ENCODE assay signal across 13 cellular contexts in the genomic region with DNA sequence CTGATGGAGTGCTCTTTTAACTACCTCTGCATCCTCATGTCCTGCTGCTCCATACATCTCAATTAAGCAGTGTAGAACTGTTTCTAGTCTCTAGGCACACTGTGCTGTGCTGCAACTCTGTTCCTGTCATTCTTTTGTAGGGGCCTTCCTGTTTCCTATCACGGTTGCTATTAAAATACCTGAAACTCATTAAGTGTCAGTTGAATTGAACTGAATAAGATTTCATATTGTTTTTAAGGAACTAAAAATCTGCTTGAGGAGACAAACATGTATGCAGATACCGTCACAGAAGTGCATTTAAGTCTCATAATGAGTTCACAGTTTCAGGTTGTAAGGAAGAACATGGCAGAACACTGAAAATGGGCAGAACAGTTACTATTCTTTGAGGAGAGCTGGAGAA.
DNase-seq lines count a peak whose midpoint lies in the region; ATAC-seq, FAIRE-seq and TF ChIP-seq lines count a peak whose summit lies in the region.
"Had no signal": no experiment of that assay in that cellular context is flagged by ENCODE, and none has a peak within 500 bp of the region (broad histone marks: within the 10 kb centered on the region; RNA-seq: fewer than 3 reads in every experiment).

No MANE protein-coding gene starts in this region.

- H3K27ac Mint-ChIP-seq in neural progenitor cell (no peak overlapping the region), Caco-2 (ENCODE audit: unreplicated experiment) (no peak overlapping the region)
- no peak overlapping the region for H3K27ac Mint-ChIP-seq in T-helper 2 cell treated with Interferon-gamma antibody and Interleukin-4, amounts not matched to agents 5 μg/mL and 100 μg/mL, for 36 hours
- H3K27ac Mint-ChIP-seq: nephron progenitor cell had no signal

- no peak overlapping the region for H3K9ac ChIP-seq in neural progenitor cell
- H3K9ac ChIP-seq in Karpas-422 (ENCODE audit: low read length) = no peak overlapping the region
- H3K9ac ChIP-seq: BLaER1 had no signal

- H3K9me3 Mint-ChIP-seq in neural progenitor cell (no peaks in the 10 kb centered on the region), Caco-2 (ENCODE audit: unreplicated experiment) (no peaks in the 10 kb centered on the region)
- no peaks in the 10 kb centered on the region for H3K9me3 Mint-ChIP-seq in T-helper 2 cell treated with Interferon-gamma antibody and Interleukin-4, amounts not matched to agents 5 μg/mL and 100 μg/mL, for 36 hours
- H3K9me3 Mint-ChIP-seq: nephron progenitor cell had no signal

- H3K27me3 ChIP-seq in neural progenitor cell (no peaks in the 10 kb centered on the region), pancreas (no peaks in the 10 kb centered on the region), Karpas-422 (ENCODE audit: low read length) (no peaks in the 10 kb centered on the region), Caco-2 (replicated peaks; ENCODE audit: control insufficient read depth, insufficient read depth, low read length) (no peaks in the 10 kb centered on the region)
- H3K27me3 ChIP-seq: BLaER1, hepatocyte had no signal

- CTCF ChIA-PET in Caco-2 (lab: Charles Lee) = no interaction called here

- BruUV-seq in Caco-2 (replicated peaks; lab: Mats Ljungman, UMichigan) = no TSS peak

- no peak overlapping the region for H3K4me3 Mint-ChIP-seq in neural progenitor cell
- no peak overlapping the region for H3K4me3 Mint-ChIP-seq in T-helper 2 cell treated with Interferon-gamma antibody and Interleukin-4, amounts not matched to agents 5 μg/mL and 100 μg/mL, for 36 hours
- H3K4me3 Mint-ChIP-seq in Caco-2 (ENCODE audit: unreplicated experiment) = no peak overlapping the region
- H3K4me3 Mint-ChIP-seq: nephron progenitor cell had no signal

- no peaks in the 10 kb centered on the region for H3K9me2 ChIP-seq in Karpas-422 (replicated peaks; ENCODE audit: insufficient read depth, low read length)

- no peak overlapping the region for H3K4me2 ChIP-seq in neural progenitor cell
- H3K4me2 ChIP-seq in Karpas-422 (ENCODE audit: low read depth, low read length, poor library complexity, severe bottlenecking) = no peak overlapping the region
- H3K4me2 ChIP-seq: BLaER1, hepatocyte had no signal

- H3K4me3 ChIP-seq in neural progenitor cell = no peak overlapping the region
- H3K4me3 ChIP-seq in pancreas = no peak overlapping the region
- H3K4me3 ChIP-seq in Karpas-422 (ENCODE audit: low read length) = no peak overlapping the region
- no peak overlapping the region for H3K4me3 ChIP-seq in Caco-2 (ENCODE audit: low read depth, low read length)
- H3K4me3 ChIP-seq: BLaER1, hepatocyte had no signal

- ATAC-seq in GM18870 (IDR thresholded peaks at IDR 0.05; ENCODE audit: unreplicated experiment) = peak; percentile 93
- ATAC-seq in GM21576 (IDR thresholded peaks at IDR 0.05; ENCODE audit: unreplicated experiment) = peak; percentile 88
- peak; percentile 51 for ATAC-seq in HG03108 (IDR thresholded peaks at IDR 0.05; ENCODE audit: unreplicated experiment)
- no peak for ATAC-seq in pancreas
- ATAC-seq: esophagus mucosa had no signal

- H4K20me1 ChIP-seq in neural progenitor cell (ENCODE audit: low read depth) = no peaks in the 10 kb centered on the region
- no peaks in the 10 kb centered on the region for H4K20me1 ChIP-seq in Karpas-422 (ENCODE audit: insufficient read depth, low read depth, low read length)
- H4K20me1 ChIP-seq: BLaER1 had no signal

- H3K79me2 ChIP-seq in neural progenitor cell (ENCODE audit: low read depth) (peaks cover 19% of the 10 kb centered on the region), Karpas-422 (ENCODE audit: low read length) (no peaks in the 10 kb centered on the region)
- H3K79me2 ChIP-seq: hepatocyte had no signal

- H3K4me1 Mint-ChIP-seq in neural progenitor cell (peaks cover under 1% of the 10 kb centered on the region), Caco-2 (ENCODE audit: low read depth, unreplicated experiment) (no peaks in the 10 kb centered on the region)
- H3K4me1 Mint-ChIP-seq in T-helper 2 cell treated with Interferon-gamma antibody and Interleukin-4, amounts not matched to agents 5 μg/mL and 100 μg/mL, for 36 hours (ENCODE audit: low read depth) = peaks cover 2% of the 10 kb centered on the region
- H3K4me1 Mint-ChIP-seq: nephron progenitor cell had no signal

- WGBS in pancreas, 2 donors = 64 to 69% methylated on average over 2 of the region's 2 CpGs

- POLR2A ChIA-PET in Caco-2 (lab: Charles Lee) = no interaction called here

- H3K4me1 ChIP-seq in neural progenitor cell (peaks cover 26% of the 10 kb centered on the region), pancreas (no peaks in the 10 kb centered on the region), Karpas-422 (ENCODE audit: low read length) (no peaks in the 10 kb centered on the region), Caco-2 (no peaks in the 10 kb centered on the region)
- H3K4me1 ChIP-seq: BLaER1 had no signal

- peaks cover 27% of the 10 kb centered on the region for H3F3A ChIP-seq in neural progenitor cell (ENCODE audit: low read depth)

- no peak overlapping the region for H2AFZ ChIP-seq in neural progenitor cell (replicated peaks)
- no peak overlapping the region for H2AFZ ChIP-seq in Karpas-422 (ENCODE audit: low read length)
- H2AFZ ChIP-seq: hepatocyte had no signal

- intact Hi-C loops in pancreas (cut with DNase I) (no loop called here), Caco-2 (cut with micrococcal nuclease; ENCODE audit: unreplicated experiment) (no loop called here)

- H3K27me3 Mint-ChIP-seq in neural progenitor cell (ENCODE audit: insufficient read depth, low read depth) = peaks cover 3% of the 10 kb centered on the region
- peaks cover 2% of the 10 kb centered on the region for H3K27me3 Mint-ChIP-seq in T-helper 2 cell treated with Interferon-gamma antibody and Interleukin-4, amounts not matched to agents 5 μg/mL and 100 μg/mL, for 36 hours (ENCODE audit: low read depth)
- H3K27me3 Mint-ChIP-seq in Caco-2 (ENCODE audit: insufficient read depth, unreplicated experiment) = no peaks in the 10 kb centered on the region

- DNase-seq in neural progenitor cell (ENCODE audit: low spot score) = no peak
- DNase-seq in pancreas = no peak
- no peak for DNase-seq in T-helper 2 cell treated with Interferon-gamma antibody and Interleukin-4, amounts not matched to agents 5 μg/mL and 100 μg/mL, for 36 hours (ENCODE audit: low spot score)
- DNase-seq in Karpas-422 = no peak
- DNase-seq in Caco-2 = no peak
- DNase-seq: NCI-H1417 treated with DMSO at 0.1 percent for 48 hours, nephron progenitor cell had no signal

- H3K27ac ChIP-seq in neural progenitor cell (peak overlapping the region; percentile 65), pancreas (no peak overlapping the region), Karpas-422 (ENCODE audit: low read length) (no peak overlapping the region)
- H3K27ac ChIP-seq: BLaER1, hepatocyte had no signal

- TF ChIP-seq CTCF in neural progenitor cell (IDR thresholded peaks at IDR 0.05) (no peak), pancreas (IDR thresholded peaks at IDR 0.05) (no peak), Caco-2 (IDR thresholded peaks at IDR 0.05; ENCODE audit: insufficient read depth in 1 of 2, low read depth in 1 of 2, low read length in 1 of 2, severe bottlenecking in 1 of 2, unreplicated experiment in 1 of 2) (no peak)

- no peak for FAIRE-seq in pancreas (lab: Jason Lieb, UNC)

- H3K36me3 ChIP-seq in neural progenitor cell = no peaks in the 10 kb centered on the region
- no peaks in the 10 kb centered on the region for H3K36me3 ChIP-seq in pancreas
- no peaks in the 10 kb centered on the region for H3K36me3 ChIP-seq in Karpas-422 (ENCODE audit: insufficient read depth, low read length)
- H3K36me3 ChIP-seq in Caco-2 (ENCODE audit: control insufficient read depth, insufficient read depth, low read length) = no peaks in the 10 kb centered on the region
- H3K36me3 ChIP-seq: BLaER1 had no signal

- no peaks in the 10 kb centered on the region for H3K36me3 Mint-ChIP-seq in neural progenitor cell
- H3K36me3 Mint-ChIP-seq in T-helper 2 cell treated with Interferon-gamma antibody and Interleukin-4, amounts not matched to agents 5 μg/mL and 100 μg/mL, for 36 hours (ENCODE audit: low read depth) = no peaks in the 10 kb centered on the region
- H3K36me3 Mint-ChIP-seq in Caco-2 (ENCODE audit: insufficient read depth, unreplicated experiment) = no peaks in the 10 kb centered on the region

- H3K9me3 ChIP-seq in neural progenitor cell (ENCODE audit: low read depth) = no peaks in the 10 kb centered on the region
- H3K9me3 ChIP-seq in pancreas = no peaks in the 10 kb centered on the region
- no peaks in the 10 kb centered on the region for H3K9me3 ChIP-seq in Karpas-422 (ENCODE audit: low read length)
- H3K9me3 ChIP-seq in Caco-2 = no peaks in the 10 kb centered on the region
- H3K9me3 ChIP-seq: BLaER1 had no signal

Comparison
In these comparisons a context has a peak if more than half of its experiments do, and no peak if none do; other contexts are left out.
1. ATAC-seq: peak in GM18870 (single experiment), GM21576 (single experiment) and HG03108 (single experiment); none in pancreas (0 of 4).